ENCODE assay signal across 8 cellular contexts in genomic region chr14:78566017-78566858, GRCh38.
DNase-seq lines count a peak whose midpoint lies in the region; ATAC-seq and TF ChIP-seq lines count a peak whose summit lies in the region.

No MANE protein-coding gene starts in this region.

- peak; percentile 26 for DNase-seq in CMK (ENCODE audit: low read depth)
- peak; percentile 90 for DNase-seq in NCI-H82 (lab: John Stamatoyannopoulos, UW)
- peak; percentile 30 for DNase-seq in activated CD8-positive, alpha-beta memory T cell treated with anti-CD3 and anti-CD28 coated beads, Interleukin-2, amount 50 U/mL, for 4 hours
- DNase-seq in epithelial cell of proximal tubule (ENCODE audit: low read depth) = peak; percentile 30
- DNase-seq in mucosa of gallbladder (ENCODE audit: low spot score) = peak; percentile 87
- DNase-seq in stimulated activated CD8-positive, alpha-beta memory T cell treated with anti-CD3 and anti-CD28 coated beads, Interleukin-7, amount 100 ng/mL, for 48 hours (ENCODE audit: extremely low read depth in 1 of 2, low read depth in 1 of 2) = peak; percentile 20 to 34

- H3K4me3 ChIP-seq in epithelial cell of proximal tubule (ENCODE audit: low read depth, low read length) = peak overlapping the region; percentile 63

- TF ChIP-seq CTCF in epithelial cell of proximal tubule (conservative IDR thresholded peaks at IDR 0.05; ENCODE audit: low read depth, low read length) = peak; percentile 93

- ATAC-seq in GM19438 (IDR thresholded peaks at IDR 0.05; ENCODE audit: low read depth, unreplicated experiment) (peak; percentile 87), HG03565 (IDR thresholded peaks at IDR 0.05; ENCODE audit: unreplicated experiment) (peak; percentile 96)

Comparison
In these comparisons a context has a peak if more than half of its experiments do, and no peak if none do; other contexts are left out.
1. Peak in every context shown above with its lines: DNase-seq, ATAC-seq and H3K4me3 ChIP-seq.
2. DNase-seq: peak in every context shown above with its lines; median percentile 90 in NCI-H82; 87 in mucosa of gallbladder; 30 in activated CD8-positive, alpha-beta memory T cell treated with anti-CD3 and anti-CD28 coated beads, Interleukin-2, amount 50 U/mL, for 4 hours; 30 in epithelial cell of proximal tubule; 27 in stimulated activated CD8-positive, alpha-beta memory T cell treated with anti-CD3 and anti-CD28 coated beads, Interleukin-7, amount 100 ng/mL, for 48 hours; 26 in CMK.